1 cellular context compared by ENCODE assay signal in genomic region chr14:100298551-100299237, GRCh38.
TF ChIP-seq lines count a peak whose summit lies in the region.

No MANE protein-coding gene starts in this region.

TF ChIP-seq in neural cell, 6 proteins besides CTCF, POLR2A, EP300 and RAD21:
- no peak for TF ChIP-seq REST (IDR thresholded peaks at IDR 0.05; ENCODE audit: borderline replicate concordance)
- peak; percentile 12 for TF ChIP-seq POLR2AphosphoS5 (IDR thresholded peaks at IDR 0.05)
TF ChIP-seq in neural cell: peak in this region for 1.
